Comparison of ENCODE assay signal across 10 cellular contexts in genomic region chr12:176321-177181, GRCh38. TPM values are rescaled to one million over a fixed set of nuclear protein-coding genes. Genes with fewer than 3 reads are reported as not detected.
A peak's percentile ranks its signal among the peaks of the same experiment; 100 is the strongest.
DNase-seq lines count a peak whose midpoint lies in the region; ATAC-seq and TF ChIP-seq lines count a peak whose summit lies in the region.
"Had no signal": no experiment of that assay in that cellular context is flagged by ENCODE, and none has a peak within 500 bp of the region (broad histone marks: within the 10 kb centered on the region; RNA-seq: fewer than 3 reads in every experiment).

No MANE protein-coding gene starts in this region.

- ATAC-seq in RWPE2 (ENCODE audit: low read depth) (peak; percentile 63), foreskin keratinocyte (peak; percentile 8), gastrocnemius medialis (peak; percentile 46 to 50), GM19455 (IDR thresholded peaks at IDR 0.05; ENCODE audit: unreplicated experiment) (no peak), GM18907 (IDR thresholded peaks at IDR 0.05; ENCODE audit: unreplicated experiment) (no peak)

- no peak for TF ChIP-seq POLR2A in gastrocnemius medialis (IDR thresholded peaks at IDR 0.05)

- CTCF ChIA-PET in HEK293 (lab: Yijun Ruan, JAX), result interaction anchor here (0.7 to 1.8 kb wide), 4 partner anchors 9 to 44 kb away, joined by 4 to 5 read pairs (median 4); no protein-coding TSS in a partner anchor

- H3K4me3 ChIP-seq in HEK293 (ENCODE audit: low read depth, low read length) (no peak overlapping the region), RWPE2 (ENCODE audit: severe bottlenecking) (no peak overlapping the region), gastrocnemius medialis (no peak overlapping the region)

- in situ Hi-C loops in gastrocnemius medialis (cut with MboI; ENCODE audit: low sequenced_read_pairs in 4 of 4), result no loop called here

- H3K27ac ChIP-seq in HEK293 (ENCODE audit: extremely low read depth, low read depth, low read length) (no peak overlapping the region), RWPE2 (ENCODE audit: poor library complexity, severe bottlenecking) (no peak overlapping the region), foreskin keratinocyte (no peak overlapping the region), gastrocnemius medialis (peak overlapping the region; percentile 54 to 71 (median 58))

- H3K36me3 ChIP-seq in HEK293 (ENCODE audit: control insufficient read depth in 2 of 2, insufficient read depth in 1 of 2, low read length in 2 of 2), result no peaks in the 10 kb centered on the region
- H3K36me3 ChIP-seq in RWPE2 (ENCODE audit: low read depth), result no peaks in the 10 kb centered on the region
- H3K36me3 ChIP-seq in gastrocnemius medialis, result no peaks in the 10 kb centered on the region

- TF ChIP-seq CTCF in HEK293 (tag by site-specific recombination; IDR thresholded peaks at IDR 0.05) (no peak), RWPE2 (IDR thresholded peaks at IDR 0.05; ENCODE audit: poor library complexity, severe bottlenecking) (no peak), foreskin keratinocyte (conservative IDR thresholded peaks at IDR 0.05) (no peak), gastrocnemius medialis (IDR thresholded peaks at IDR 0.05 in 4 of 5, conservative IDR thresholded peaks at IDR 0.05 in 1 of 5) (no peak)

- H3K27me3 ChIP-seq in RWPE2 (ENCODE audit: insufficient read depth, poor library complexity, severe bottlenecking) (no peaks in the 10 kb centered on the region), foreskin keratinocyte (no peaks in the 10 kb centered on the region), gastrocnemius medialis (no peaks in the 10 kb centered on the region)

- H3K4me1 ChIP-seq in HEK293 (ENCODE audit: control insufficient read depth, insufficient read depth, low read length) (no peaks in the 10 kb centered on the region), RWPE2 (ENCODE audit: insufficient read depth, poor library complexity, severe bottlenecking) (peaks cover 14% of the 10 kb centered on the region), foreskin keratinocyte (no peaks in the 10 kb centered on the region), gastrocnemius medialis (peaks cover 34 to 49% of the 10 kb centered on the region in 2 donors)

- DNase-seq in RWPE2 (ENCODE audit: low spot score) (no peak), foreskin keratinocyte (no peak), gastrocnemius medialis (no peak), NCI-H345 treated with DMSO at 0.1 percent for 48 hours (lab: John Stamatoyannopoulos, UW; ENCODE audit: unreplicated experiment) (no peak), GDM1 (lab: John Stamatoyannopoulos, UW) (no peak)
- DNase-seq: activated effector memory CD4-positive, alpha-beta T cell treated with anti-CD3 and anti-CD28 coated beads, Interleukin-2, amount 50 U/mL, for 16 hours; SIG-M5 had no signal

- H3K9me3 ChIP-seq in HEK293 (ENCODE audit: control insufficient read depth, insufficient read depth, low read depth, low read length) (no peaks in the 10 kb centered on the region), RWPE2 (ENCODE audit: severe bottlenecking) (no peaks in the 10 kb centered on the region), gastrocnemius medialis (no peaks in the 10 kb centered on the region)

- POLR2A ChIA-PET in HEK293 (lab: Yijun Ruan, JAX), result no interaction called here

- intact Hi-C loops in gastrocnemius medialis (cut with DNase I; ENCODE audit: low total_unique reads), result no loop called here

TF ChIP-seq in HEK293, 187 proteins besides CTCF, POLR2A, EP300 and RAD21:
- TF ChIP-seq SP2 (tag by site-specific recombination; IDR thresholded peaks at IDR 0.05), result 0 out of 2 replicates have a peak, but pooled peaks have one; percentile 3
- 0 out of 2 replicates have a peak, but pooled peaks have one; percentile 18 for TF ChIP-seq ZNF366 (tag by site-specific recombination; conservative IDR thresholded peaks at IDR 0.05)
- no peak for TF ChIP-seq PRDM2 (tag by site-specific recombination; IDR thresholded peaks at IDR 0.05; ENCODE audit: borderline replicate concordance)
- no peak for TF ChIP-seq KLF16 (tag by site-specific recombination; IDR thresholded peaks at IDR 0.05)
- TF ChIP-seq ZFP69B (tag by site-specific recombination; IDR thresholded peaks at IDR 0.05), result no peak
- TF ChIP-seq, protein P1, sequence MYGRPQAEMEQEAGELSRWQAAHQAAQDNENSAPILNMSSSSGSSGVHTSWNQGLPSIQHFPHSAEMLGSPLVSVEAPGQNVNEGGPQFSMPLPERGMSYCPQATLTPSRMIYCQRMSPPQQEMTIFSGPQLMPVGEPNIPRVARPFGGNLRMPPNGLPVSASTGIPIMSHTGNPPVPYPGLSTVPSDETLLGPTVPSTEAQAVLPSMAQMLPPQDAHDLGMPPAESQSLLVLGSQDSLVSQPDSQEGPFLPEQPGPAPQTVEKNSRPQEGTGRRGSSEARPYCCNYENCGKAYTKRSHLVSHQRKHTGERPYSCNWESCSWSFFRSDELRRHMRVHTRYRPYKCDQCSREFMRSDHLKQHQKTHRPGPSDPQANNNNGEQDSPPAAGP (tag by site-specific recombination; IDR thresholded peaks at IDR 0.05), result 0 out of 2 replicates have a peak, but pooled peaks have one; percentile 35
- no peak for TF ChIP-seq HOXA7 (CRISPR knock-in tag; IDR thresholded peaks at IDR 0.05; ENCODE audit: borderline replicate concordance)
- TF ChIP-seq ZBTB48 (tag by site-specific recombination; IDR thresholded peaks at IDR 0.05), result peak; percentile 98
- peak; percentile 69; the same call in 1 of the 2 replicates for TF ChIP-seq ZBTB21 (tag by site-specific recombination; IDR thresholded peaks at IDR 0.05)
- TF ChIP-seq PATZ1 (tag by site-specific recombination; IDR thresholded peaks at IDR 0.05), result peak; percentile 15; the same call in 1 of the 2 replicates
- TF ChIP-seq ZNF629 (tag by site-specific recombination; IDR thresholded peaks at IDR 0.05), result peak; percentile 73
- TF ChIP-seq YY2 (tag by site-specific recombination; IDR thresholded peaks at IDR 0.05), result no peak
- no peak for TF ChIP-seq ZNF10 (tag by site-specific recombination; IDR thresholded peaks at IDR 0.05)
- TF ChIP-seq SP3 (tag by site-specific recombination; IDR thresholded peaks at IDR 0.05), result peak; percentile 34; the same call in 1 of the 2 replicates

RNA-seq across cellular contexts. Expression of gene SLC6A12, which starts 37.4 kb away (rescaled TPM):
- total RNA-seq in foreskin keratinocyte, result not detected in 2 replicates
- polyA plus RNA-seq in foreskin keratinocyte, result not detected in 2 replicates
- total RNA-seq in gastrocnemius medialis, result under 1 TPM in 1 of 4 donors, not detected in 3; 0.13 TPM

Comparison
In these comparisons a context has a peak if more than half of its experiments do, and no peak if none do; other contexts are left out.
1. H3K27ac ChIP-seq: peak in gastrocnemius medialis (4 of 4); none in HEK293 (single experiment), RWPE2 (single experiment) and foreskin keratinocyte (single experiment).
2. ATAC-seq: peak in RWPE2 (single experiment), foreskin keratinocyte (single experiment) and gastrocnemius medialis (2 of 2); none in GM19455 (single experiment) and GM18907 (single experiment).